28 cellular contexts compared by ENCODE assay signal in genomic region chr5:106639488-106639887, GRCh38.
DNase-seq lines count a peak whose midpoint lies in the region; ATAC-seq and TF ChIP-seq lines count a peak whose summit lies in the region.
"Had no signal": no experiment of that assay in that cellular context is flagged by ENCODE, and none has a peak within 500 bp of the region (broad histone marks: within the 10 kb centered on the region; RNA-seq: fewer than 3 reads in every experiment).

No MANE protein-coding gene starts in this region.

- H3K36me3 ChIP-seq in gastroesophageal sphincter: no peaks in the 10 kb centered on the region
- H3K36me3 ChIP-seq: BLaER1, Peyer's patch had no signal

- no peaks in the 10 kb centered on the region for H3K27me3 ChIP-seq in gastroesophageal sphincter
- H3K27me3 ChIP-seq: BLaER1, Peyer's patch had no signal

- H3K4me1 ChIP-seq in gastroesophageal sphincter: no peaks in the 10 kb centered on the region
- H3K4me1 ChIP-seq: BLaER1, Peyer's patch had no signal

- H3K27ac ChIP-seq in gastroesophageal sphincter: no peak overlapping the region
- H3K27ac ChIP-seq: 22Rv1, BLaER1, Peyer's patch had no signal

- H3K9me3 ChIP-seq in gastroesophageal sphincter: no peaks in the 10 kb centered on the region
- H3K9me3 ChIP-seq: BLaER1, Peyer's patch, SK-N-SH had no signal

- 47 to 81% methylated on average over 2 of the region's 2 CpGs for WGBS in gastroesophageal sphincter (ENCODE audit: low coverage in 1 of 2), 2 donors

- DNase-seq in DMS53 (lab: John Stamatoyannopoulos, UW): peak; percentile 26
- no peak for DNase-seq in DMS53 treated with DMSO at 0.1 percent for 48 hours (lab: John Stamatoyannopoulos, UW; ENCODE audit: unreplicated experiment)
- DNase-seq in LNCaP clone FGC (ENCODE audit: low read depth): no peak
- DNase-seq in SK-MEL-5 (ENCODE audit: low read depth, low spot score): peak; percentile 45
- DNase-seq in fibroblast of peridontal ligament (ENCODE audit: extremely low read depth): peak; percentile 9
- no peak for DNase-seq in NCI-H82 (lab: John Stamatoyannopoulos, UW)
- DNase-seq: ACHN; CD4-positive, alpha-beta T cell; GDM1; H7; KG1; NCI-H1092; NCI-H1417 treated with DMSO at 0.1 percent for 48 hours; NCI-H187 treated with DMSO at 0.1 percent for 48 hours; NCI-H2171 treated with DMSO at 0.1 percent for 48 hours; NCI-H345; NCI-H510A treated with DMSO at 0.1 percent for 48 hours; NCI-H748 treated with DMSO at 0.1 percent for 48 hours; NK-92 treated with Interleukin-12 subunit alpha and Interleukin-12 subunit beta, amount 100 ng/mL, for 24 hours; Peyer's patch; SIG-M5; SK-N-SH; T-helper 17 cell had no signal

- H3K4me3 ChIP-seq in LNCaP clone FGC (ENCODE audit: low read depth, low read length) (no peak overlapping the region), gastroesophageal sphincter (no peak overlapping the region)
- H3K4me3 ChIP-seq: BLaER1, GM12878, Peyer's patch had no signal

- ATAC-seq in HG03439 (IDR thresholded peaks at IDR 0.05; ENCODE audit: unreplicated experiment) (no peak), gastroesophageal sphincter (no peak)
- ATAC-seq: T-helper 17 cell had no signal

- TF ChIP-seq POLR2A in gastroesophageal sphincter (IDR thresholded peaks at IDR 0.05): no peak

- no peak for TF ChIP-seq EP300 in gastroesophageal sphincter (IDR thresholded peaks at IDR 0.05)

- in situ Hi-C loops in SK-MEL-5 (cut with HindIII; ENCODE audit: low pct_unique_long_range_greater_than_20kb, low sequenced_read_pairs): no loop called here

- TF ChIP-seq CTCF in LNCaP clone FGC (IDR thresholded peaks at IDR 0.05; ENCODE audit: control insufficient read depth, extremely low read depth, insufficient read depth): 0 out of 2 replicates have a peak, but pooled peaks have one; percentile 15
- TF ChIP-seq CTCF in gastroesophageal sphincter (IDR thresholded peaks at IDR 0.05): no peak

Comparison
In these comparisons a context has a peak if more than half of its experiments do, and no peak if none do; other contexts are left out.
1. DNase-seq: peak in DMS53 (single experiment), SK-MEL-5 (single experiment) and fibroblast of peridontal ligament (single experiment); none in DMS53 treated with DMSO at 0.1 percent for 48 hours (single experiment), LNCaP clone FGC (single experiment) and NCI-H82 (single experiment).